In the genomic region with DNA sequence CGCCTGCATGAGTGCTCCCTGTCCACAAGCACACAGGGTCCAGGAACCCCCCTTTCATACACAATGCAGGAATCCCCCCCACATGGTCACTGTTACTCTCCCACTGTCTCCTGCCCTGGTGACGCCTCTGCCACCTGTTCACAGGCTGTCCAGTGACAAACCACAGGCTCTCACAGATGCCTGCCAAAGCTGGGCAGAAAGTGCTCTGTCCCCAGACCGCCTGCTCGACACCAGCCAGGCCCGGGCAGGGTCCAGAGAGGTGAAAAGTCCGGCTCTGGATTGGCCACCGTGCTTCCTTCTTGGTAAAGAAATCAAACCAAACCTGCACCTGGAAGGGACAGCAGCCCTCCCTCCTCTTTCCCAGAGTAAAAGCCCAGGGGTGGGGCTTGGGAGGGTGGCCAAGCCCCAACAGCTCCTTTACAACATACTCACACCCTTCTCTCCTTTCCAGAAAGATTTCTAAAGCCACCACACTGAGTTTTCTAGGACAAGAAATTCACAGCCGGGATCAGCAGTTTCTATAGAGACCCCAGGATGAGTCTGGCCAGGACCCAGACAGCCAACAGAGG, we compare ENCODE assay signal across 2 cellular contexts.
TF ChIP-seq lines count a peak whose summit lies in the region.

No MANE protein-coding gene starts in this region.

TF ChIP-seq in IMR-90, 13 proteins besides CTCF, POLR2A, EP300 and RAD21:
- no peak for TF ChIP-seq MXI1 (IDR thresholded peaks at IDR 0.05; ENCODE audit: borderline replicate concordance, low read depth, low read length)
- TF ChIP-seq FOS (IDR thresholded peaks at IDR 0.05; ENCODE audit: low read depth, low read length), result no peak
- no peak for TF ChIP-seq MAZ (IDR thresholded peaks at IDR 0.05; ENCODE audit: borderline replicate concordance, low read depth, low read length)
- no peak for TF ChIP-seq SMC3 (IDR thresholded peaks at IDR 0.05; ENCODE audit: low read depth, low read length)
- no peak for TF ChIP-seq MAFK (IDR thresholded peaks at IDR 0.05; ENCODE audit: low read depth, low read length)

TF ChIP-seq in K562, 482 proteins besides CTCF, POLR2A, EP300 and RAD21:
- TF ChIP-seq, protein P1, sequence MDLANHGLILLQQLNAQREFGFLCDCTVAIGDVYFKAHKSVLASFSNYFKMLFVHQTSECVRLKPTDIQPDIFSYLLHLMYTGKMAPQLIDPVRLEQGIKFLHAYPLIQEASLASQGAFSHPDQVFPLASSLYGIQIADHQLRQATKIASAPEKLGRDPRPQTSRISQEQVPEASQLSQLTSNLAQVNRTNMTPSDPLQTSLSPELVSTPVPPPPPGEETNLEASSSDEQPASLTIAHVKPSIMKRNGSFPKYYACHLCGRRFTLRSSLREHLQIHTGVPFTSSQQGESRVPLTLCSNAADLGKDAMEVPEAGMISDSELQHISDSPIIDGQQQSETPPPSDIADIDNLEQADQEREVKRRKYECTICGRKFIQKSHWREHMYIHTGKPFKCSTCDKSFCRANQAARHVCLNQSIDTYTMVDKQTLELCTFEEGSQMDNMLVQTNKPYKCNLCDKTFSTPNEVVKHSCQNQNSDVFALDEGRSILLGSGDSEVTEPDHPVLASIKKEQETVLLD (IDR thresholded peaks at IDR 0.05), result no peak
- TF ChIP-seq, protein P2, sequence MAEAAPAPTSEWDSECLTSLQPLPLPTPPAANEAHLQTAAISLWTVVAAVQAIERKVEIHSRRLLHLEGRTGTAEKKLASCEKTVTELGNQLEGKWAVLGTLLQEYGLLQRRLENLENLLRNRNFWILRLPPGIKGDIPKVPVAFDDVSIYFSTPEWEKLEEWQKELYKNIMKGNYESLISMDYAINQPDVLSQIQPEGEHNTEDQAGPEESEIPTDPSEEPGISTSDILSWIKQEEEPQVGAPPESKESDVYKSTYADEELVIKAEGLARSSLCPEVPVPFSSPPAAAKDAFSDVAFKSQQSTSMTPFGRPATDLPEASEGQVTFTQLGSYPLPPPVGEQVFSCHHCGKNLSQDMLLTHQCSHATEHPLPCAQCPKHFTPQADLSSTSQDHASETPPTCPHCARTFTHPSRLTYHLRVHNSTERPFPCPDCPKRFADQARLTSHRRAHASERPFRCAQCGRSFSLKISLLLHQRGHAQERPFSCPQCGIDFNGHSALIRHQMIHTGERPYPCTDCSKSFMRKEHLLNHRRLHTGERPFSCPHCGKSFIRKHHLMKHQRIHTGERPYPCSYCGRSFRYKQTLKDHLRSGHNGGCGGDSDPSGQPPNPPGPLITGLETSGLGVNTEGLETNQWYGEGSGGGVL (CRISPR knock-in tag; IDR thresholded peaks at IDR 0.05), result no peak
- TF ChIP-seq RBM15 (IDR thresholded peaks at IDR 0.05; ENCODE audit: insufficient read depth, low read length) (no peak), RBFOX2 (IDR thresholded peaks at IDR 0.05; ENCODE audit: low read depth, low read length) (0 out of 2 replicates have a peak, but pooled peaks have one; percentile 22)
- TF ChIP-seq, protein P3, sequence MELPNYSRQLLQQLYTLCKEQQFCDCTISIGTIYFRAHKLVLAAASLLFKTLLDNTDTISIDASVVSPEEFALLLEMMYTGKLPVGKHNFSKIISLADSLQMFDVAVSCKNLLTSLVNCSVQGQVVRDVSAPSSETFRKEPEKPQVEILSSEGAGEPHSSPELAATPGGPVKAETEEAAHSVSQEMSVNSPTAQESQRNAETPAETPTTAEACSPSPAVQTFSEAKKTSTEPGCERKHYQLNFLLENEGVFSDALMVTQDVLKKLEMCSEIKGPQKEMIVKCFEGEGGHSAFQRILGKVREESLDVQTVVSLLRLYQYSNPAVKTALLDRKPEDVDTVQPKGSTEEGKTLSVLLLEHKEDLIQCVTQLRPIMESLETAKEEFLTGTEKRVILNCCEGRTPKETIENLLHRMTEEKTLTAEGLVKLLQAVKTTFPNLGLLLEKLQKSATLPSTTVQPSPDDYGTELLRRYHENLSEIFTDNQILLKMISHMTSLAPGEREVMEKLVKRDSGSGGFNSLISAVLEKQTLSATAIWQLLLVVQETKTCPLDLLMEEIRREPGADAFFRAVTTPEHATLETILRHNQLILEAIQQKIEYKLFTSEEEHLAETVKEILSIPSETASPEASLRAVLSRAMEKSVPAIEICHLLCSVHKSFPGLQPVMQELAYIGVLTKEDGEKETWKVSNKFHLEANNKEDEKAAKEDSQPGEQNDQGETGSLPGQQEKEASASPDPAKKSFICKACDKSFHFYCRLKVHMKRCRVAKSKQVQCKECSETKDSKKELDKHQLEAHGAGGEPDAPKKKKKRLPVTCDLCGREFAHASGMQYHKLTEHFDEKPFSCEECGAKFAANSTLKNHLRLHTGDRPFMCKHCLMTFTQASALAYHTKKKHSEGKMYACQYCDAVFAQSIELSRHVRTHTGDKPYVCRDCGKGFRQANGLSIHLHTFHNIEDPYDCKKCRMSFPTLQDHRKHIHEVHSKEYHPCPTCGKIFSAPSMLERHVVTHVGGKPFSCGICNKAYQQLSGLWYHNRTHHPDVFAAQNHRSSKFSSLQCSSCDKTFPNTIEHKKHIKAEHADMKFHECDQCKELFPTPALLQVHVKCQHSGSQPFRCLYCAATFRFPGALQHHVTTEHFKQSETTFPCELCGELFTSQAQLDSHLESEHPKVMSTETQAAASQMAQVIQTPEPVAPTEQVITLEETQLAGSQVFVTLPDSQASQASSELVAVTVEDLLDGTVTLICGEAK (IDR thresholded peaks at IDR 0.05), result no peak
- TF ChIP-seq, protein P3 (CRISPR knock-in tag; IDR thresholded peaks at IDR 0.05), result no peak
TF ChIP-seq in K562: peak in this region for 1.
